17 cellular contexts compared by ENCODE assay signal in the genomic region with DNA sequence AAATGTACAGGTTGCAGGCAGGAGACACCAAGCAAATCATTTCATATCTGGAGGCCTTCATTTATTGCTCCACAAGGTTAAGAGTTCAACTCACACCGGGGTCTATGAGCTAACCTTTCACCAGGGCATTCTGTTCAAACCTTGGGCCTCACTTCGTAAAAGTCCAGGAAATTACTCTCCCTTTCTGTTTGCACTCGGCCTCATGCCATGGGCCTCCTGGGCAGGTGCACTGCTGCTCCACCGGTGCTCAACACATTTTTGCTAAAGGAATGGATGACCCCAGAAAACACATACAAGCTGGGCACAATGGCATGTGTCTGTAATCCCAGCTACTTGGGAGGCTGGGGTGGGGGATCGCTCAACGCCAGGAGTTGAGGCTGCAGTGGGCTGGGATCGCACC. TPM values are rescaled to one million over a fixed set of nuclear protein-coding genes. Genes with fewer than 3 reads are reported as not detected.
DNase-seq lines count a peak whose midpoint lies in the region; ATAC-seq and TF ChIP-seq lines count a peak whose summit lies in the region.
"Had no signal": no experiment of that assay in that cellular context is flagged by ENCODE, and none has a peak within 500 bp of the region (broad histone marks: within the 10 kb centered on the region; RNA-seq: fewer than 3 reads in every experiment).

No MANE protein-coding gene starts in this region.

- WGBS in H9 (ENCODE audit: extremely low coverage, insufficient read length, low lambda C conversion rate) = no CpG with 5 or more reads among the region's 7 CpGs

- no peak overlapping the region for H4K91ac ChIP-seq in H9 (ENCODE audit: insufficient read length, low read depth, low read length)

- TF ChIP-seq CTCF in 22Rv1 (IDR thresholded peaks at IDR 0.05) (no peak), H9 (conservative IDR thresholded peaks at IDR 0.05) (no peak)

- H3K4me1 ChIP-seq in H9 (ENCODE audit: insufficient read depth, low read length) = no peaks in the 10 kb centered on the region

- no peak overlapping the region for H4K5ac ChIP-seq in H9 (ENCODE audit: insufficient read length, low read depth, low read length)

- no peaks in the 10 kb centered on the region for H3K9me3 Mint-ChIP-seq in H9
- no peaks in the 10 kb centered on the region for H3K9me3 Mint-ChIP-seq in dendritic cell treated with granulocyte-macrophage colony-stimulating factor and Interleukin-4, amounts not matched to agents 40 ng/mL and 50 ng/mL, for 4 days
- no peaks in the 10 kb centered on the region for H3K9me3 Mint-ChIP-seq in stimulated activated memory B cell treated with anti-CD40 and anti-IgM and Interleukin-4, amounts not matched to agents 10 μg/mL and 1 μg/mL and 100 μg/mL, for 72 hours
- H3K9me3 Mint-ChIP-seq: CD8-positive, alpha-beta memory T cell had no signal

- H3K79me2 ChIP-seq in H9 (ENCODE audit: insufficient read depth, low read length) = no peaks in the 10 kb centered on the region

- no peak overlapping the region for H3K14ac ChIP-seq in H9 (ENCODE audit: insufficient read depth, low read length)

- peak overlapping the region; percentile 4 for H3K18ac ChIP-seq in H9 (ENCODE audit: insufficient read length, low read depth, low read length)

- no peak overlapping the region for H3K4ac ChIP-seq in H9 (ENCODE audit: low read depth, low read length)

- no peak overlapping the region for H2BK120ac ChIP-seq in H9 (ENCODE audit: low read depth, low read length, poor library complexity, severe bottlenecking)

- H3K23ac ChIP-seq in H9 (ENCODE audit: insufficient read length, low read depth, low read length) = no peak overlapping the region

- H3T11ph ChIP-seq in H9 (ENCODE audit: low read length) = no peak overlapping the region

- peaks cover 8 to 9% of the 10 kb centered on the region in 2 experiments for H3K4me1 Mint-ChIP-seq in H9
- peaks cover 12% of the 10 kb centered on the region for H3K4me1 Mint-ChIP-seq in dendritic cell treated with granulocyte-macrophage colony-stimulating factor and Interleukin-4, amounts not matched to agents 40 ng/mL and 50 ng/mL, for 4 days (ENCODE audit: low read depth)
- H3K4me1 Mint-ChIP-seq in stimulated activated memory B cell treated with anti-CD40 and anti-IgM and Interleukin-4, amounts not matched to agents 10 μg/mL and 1 μg/mL and 100 μg/mL, for 72 hours = peaks cover 61% of the 10 kb centered on the region

- intact Hi-C loops in dendritic cell treated with granulocyte-macrophage colony-stimulating factor and Interleukin-4, amounts not matched to agents 40 ng/mL and 50 ng/mL, for 4 days (cut with micrococcal nuclease) = no loop called here

- no peak overlapping the region for H3K4me2 ChIP-seq in H9 (ENCODE audit: insufficient read depth, insufficient read length, low read length)

- H2AFZ ChIP-seq in H9 (ENCODE audit: low read length) = no peak overlapping the region

- peaks cover 26% of the 10 kb centered on the region for H3K27me3 Mint-ChIP-seq in H9 (ENCODE audit: low read depth)
- H3K27me3 Mint-ChIP-seq in dendritic cell treated with granulocyte-macrophage colony-stimulating factor and Interleukin-4, amounts not matched to agents 40 ng/mL and 50 ng/mL, for 4 days = peaks cover 2% of the 10 kb centered on the region
- no peaks in the 10 kb centered on the region for H3K27me3 Mint-ChIP-seq in stimulated activated memory B cell treated with anti-CD40 and anti-IgM and Interleukin-4, amounts not matched to agents 10 μg/mL and 1 μg/mL and 100 μg/mL, for 72 hours
- H3K27me3 Mint-ChIP-seq: CD8-positive, alpha-beta memory T cell had no signal

- H3K23me2 ChIP-seq in H9 (ENCODE audit: insufficient read length, low read depth, low read length, poor library complexity, severe bottlenecking) = no peaks in the 10 kb centered on the region

- H2BK12ac ChIP-seq in H9 (ENCODE audit: insufficient read length, low read depth, low read length) = no peak overlapping the region

- no peaks in the 10 kb centered on the region for H3K9me3 ChIP-seq in H9 (ENCODE audit: control insufficient read depth, low read depth, low read length)

- DNase-seq in H9 = no peak
- DNase-seq in SIG-M5 treated with dmso at 0.1 percent for 504 hours (lab: John Stamatoyannopoulos, UW; ENCODE audit: unreplicated experiment) = no peak
- DNase-seq in stimulated activated naive CD8-positive, alpha-beta T cell treated with anti-CD3 and anti-CD28 coated beads, Interleukin-15, Interleukin-2, amounts not matched to agents 100 U/mL and 50 U/mL, for 24 hours = no peak
- DNase-seq: CD8-positive, alpha-beta memory T cell; NCI-H1417; NCI-H187; NCI-H2107; NCI-H2227 treated with DMSO at 0.1 percent for 48 hours; NCI-H510A treated with DMSO at 0.1 percent for 48 hours; NCI-H774; PC-3; SIG-M5 had no signal

- H3K27ac ChIP-seq in 22Rv1 = peak overlapping the region; percentile 89
- no peak overlapping the region for H3K27ac ChIP-seq in H9 (ENCODE audit: insufficient read length, low read depth, low read length)
- H3K27ac ChIP-seq: RWPE1 had no signal

- no peak overlapping the region for H3K4me3 Mint-ChIP-seq in H9
- no peak overlapping the region for H3K4me3 Mint-ChIP-seq in dendritic cell treated with granulocyte-macrophage colony-stimulating factor and Interleukin-4, amounts not matched to agents 40 ng/mL and 50 ng/mL, for 4 days
- no peak overlapping the region for H3K4me3 Mint-ChIP-seq in stimulated activated memory B cell treated with anti-CD40 and anti-IgM and Interleukin-4, amounts not matched to agents 10 μg/mL and 1 μg/mL and 100 μg/mL, for 72 hours

- no peak overlapping the region for H4K8ac ChIP-seq in H9 (replicated peaks; ENCODE audit: insufficient read length, low read depth, low read length)

- H3K9ac ChIP-seq in H9 (ENCODE audit: extremely low read depth, insufficient read length, low read length) = no peak overlapping the region

- no peaks in the 10 kb centered on the region for H3K36me3 Mint-ChIP-seq in H9 (ENCODE audit: insufficient read depth in 1 of 3, low read depth in 3 of 3)
- H3K36me3 Mint-ChIP-seq in dendritic cell treated with granulocyte-macrophage colony-stimulating factor and Interleukin-4, amounts not matched to agents 40 ng/mL and 50 ng/mL, for 4 days (ENCODE audit: low read depth) = no peaks in the 10 kb centered on the region
- H3K36me3 Mint-ChIP-seq in stimulated activated memory B cell treated with anti-CD40 and anti-IgM and Interleukin-4, amounts not matched to agents 10 μg/mL and 1 μg/mL and 100 μg/mL, for 72 hours = no peaks in the 10 kb centered on the region

- ATAC-seq in stimulated activated memory B cell treated with anti-CD40 and anti-IgM and Interleukin-4, amounts not matched to agents 10 μg/mL and 1 μg/mL and 100 μg/mL, for 72 hours = no peak
- ATAC-seq in HG02852 (IDR thresholded peaks at IDR 0.05; ENCODE audit: unreplicated experiment) = no peak
- no peak for ATAC-seq in stimulated activated naive CD8-positive, alpha-beta T cell treated with anti-CD3 and anti-CD28 coated beads, Interleukin-15, Interleukin-2, amounts not matched to agents 100 U/mL and 50 U/mL, for 24 hours
- ATAC-seq: PC-3 had no signal

- H3K56ac ChIP-seq in H9 (ENCODE audit: insufficient read length, low read depth, low read length) = no peak overlapping the region

- H2AK5ac ChIP-seq in H9 (ENCODE audit: insufficient read length, low read length) = no peak overlapping the region

- H2BK20ac ChIP-seq in H9 (ENCODE audit: low read depth, low read length, poor library complexity, severe bottlenecking) = no peak overlapping the region

- no peak overlapping the region for H2BK5ac ChIP-seq in H9 (ENCODE audit: insufficient read length, low read length)

- H4K20me1 ChIP-seq in H9 (ENCODE audit: control insufficient read depth, insufficient read depth, insufficient read length) = no peaks in the 10 kb centered on the region

- no peak overlapping the region for H2BK15ac ChIP-seq in H9 (ENCODE audit: low read depth, low read length)

- no peaks in the 10 kb centered on the region for H3K79me1 ChIP-seq in H9 (ENCODE audit: insufficient read depth, low read depth, low read length, poor library complexity, severe bottlenecking)

- H3K27me3 ChIP-seq in H9 (ENCODE audit: insufficient read depth, low read length) = no peaks in the 10 kb centered on the region; the same call in 1 of the 2 replicates

- no peak overlapping the region; a peak in 1 of 7 replicates for H3K27ac Mint-ChIP-seq in H9
- H3K27ac Mint-ChIP-seq in dendritic cell treated with granulocyte-macrophage colony-stimulating factor and Interleukin-4, amounts not matched to agents 40 ng/mL and 50 ng/mL, for 4 days = peak overlapping the region; percentile 78
- peak overlapping the region; percentile 37 for H3K27ac Mint-ChIP-seq in stimulated activated memory B cell treated with anti-CD40 and anti-IgM and Interleukin-4, amounts not matched to agents 10 μg/mL and 1 μg/mL and 100 μg/mL, for 72 hours

RNA-seq across cellular contexts. Expression of a gene that starts 16.6 kb away (rescaled TPM):
- total RNA-seq in H9 (2021) = 99.3 and 101 TPM in 2 replicates

RNA-seq across cellular contexts. Expression of a gene that starts 17.6 kb away (rescaled TPM):
- total RNA-seq in H9 (2021) = 1.0 and 2.7 TPM in 2 replicates

Comparison
In these comparisons a context has a peak if more than half of its experiments do, and no peak if none do; other contexts are left out.
1. H3K27ac Mint-ChIP-seq: peak in dendritic cell treated with granulocyte-macrophage colony-stimulating factor and Interleukin-4, amounts not matched to agents 40 ng/mL and 50 ng/mL, for 4 days (single experiment) and stimulated activated memory B cell treated with anti-CD40 and anti-IgM and Interleukin-4, amounts not matched to agents 10 μg/mL and 1 μg/mL and 100 μg/mL, for 72 hours (single experiment); none in H9 (0 of 3).